8 cellular contexts compared by ENCODE assay signal in the genomic region with DNA sequence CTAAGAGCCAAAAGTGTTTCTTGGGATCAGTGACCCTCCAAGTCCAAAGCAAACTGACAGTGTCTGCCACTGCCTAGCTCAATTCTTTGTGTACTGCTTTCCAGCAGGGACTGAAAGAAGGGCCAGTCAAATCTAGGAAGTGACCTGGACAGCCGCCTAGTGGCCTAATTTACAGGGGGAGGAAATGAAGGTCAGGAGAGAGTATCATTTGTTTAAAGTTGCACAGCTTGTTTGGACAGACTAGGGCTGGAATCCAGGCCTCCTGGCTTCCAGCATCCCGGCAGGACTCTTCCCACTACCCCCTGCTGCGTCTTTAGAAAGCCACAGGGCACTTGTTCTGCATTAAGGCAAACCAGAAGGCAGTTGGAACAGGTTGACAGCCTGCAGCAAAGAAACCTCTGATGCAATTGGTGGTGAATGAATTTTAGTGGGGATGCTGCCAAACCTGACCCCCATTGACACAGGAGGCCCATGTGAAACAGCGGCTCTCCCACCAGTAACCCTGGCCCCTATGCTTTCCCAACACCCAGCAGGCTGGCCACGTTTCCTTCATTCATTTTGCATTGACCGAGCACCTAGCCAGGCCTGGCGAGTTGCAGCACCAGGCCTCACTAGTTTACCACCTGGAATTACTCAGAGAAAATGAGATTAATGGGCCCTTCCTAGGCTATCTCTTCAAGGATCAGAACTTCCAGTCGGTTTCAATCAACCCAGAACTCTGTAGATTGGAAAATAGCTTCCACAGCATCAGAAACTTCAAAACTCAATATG. TPM values are rescaled to one million over a fixed set of nuclear protein-coding genes. Genes with fewer than 3 reads are reported as not detected.
A peak's percentile ranks its signal among the peaks of the same experiment; 100 is the strongest.
DNase-seq lines count a peak whose midpoint lies in the region; ATAC-seq and TF ChIP-seq lines count a peak whose summit lies in the region.

No MANE protein-coding gene starts in this region.

- 37 to 83% methylated on average over 4 to 6 of the region's 8 CpGs for WGBS in gastroesophageal sphincter (ENCODE audit: low coverage in 1 of 2), 2 donors

- POLR2A ChIA-PET in RWPE1 (lab: Yijun Ruan, JAX; ENCODE audit: low non-redundant PET): no interaction called here
- POLR2A ChIA-PET in CD8-positive, alpha-beta memory T cell (lab: Charles Lee): no interaction called here

- no peaks in the 10 kb centered on the region for H3K9me3 Mint-ChIP-seq in CD8-positive, alpha-beta memory T cell

- H3K4me3 ChIP-seq in gastroesophageal sphincter: no peak overlapping the region
- H3K4me3 ChIP-seq in retinal pigment epithelial cell (ENCODE audit: low read length): no peak overlapping the region
- no peak overlapping the region for H3K4me3 ChIP-seq in CD8-positive, alpha-beta memory T cell (ENCODE audit: low read length)

- H3K36me3 Mint-ChIP-seq in CD8-positive, alpha-beta memory T cell: no peaks in the 10 kb centered on the region

- H3K27me3 ChIP-seq in gastroesophageal sphincter: no peaks in the 10 kb centered on the region
- H3K27me3 ChIP-seq in CD8-positive, alpha-beta memory T cell (ENCODE audit: insufficient read depth, low read length, poor library complexity, severe bottlenecking): no peaks in the 10 kb centered on the region

- no peak overlapping the region for H3K27ac Mint-ChIP-seq in CD8-positive, alpha-beta memory T cell

- H3K4me3 Mint-ChIP-seq in CD8-positive, alpha-beta memory T cell: no peak overlapping the region

- H3K27me3 Mint-ChIP-seq in CD8-positive, alpha-beta memory T cell: peaks cover 8 to 22% of the 10 kb centered on the region in 2 donors

- H3K27ac ChIP-seq in RWPE1: no peak overlapping the region
- peak overlapping the region in 3 of 4 donors; percentile 58 to 63 (median 59) for H3K27ac ChIP-seq in gastroesophageal sphincter
- no peak overlapping the region for H3K27ac ChIP-seq in CD8-positive, alpha-beta memory T cell (ENCODE audit: low read depth, low read length)

- ATAC-seq in gastroesophageal sphincter (peak; percentile 65), GM21619 (IDR thresholded peaks at IDR 0.05; ENCODE audit: unreplicated experiment) (no peak), HG02623 (IDR thresholded peaks at IDR 0.05; ENCODE audit: unreplicated experiment) (no peak)

- no peak for TF ChIP-seq POLR2A in gastroesophageal sphincter (IDR thresholded peaks at IDR 0.05)

- H3K36me3 ChIP-seq in gastroesophageal sphincter: no peaks in the 10 kb centered on the region
- H3K36me3 ChIP-seq in CD8-positive, alpha-beta memory T cell (ENCODE audit: insufficient read depth, low read length): no peaks in the 10 kb centered on the region

- peaks cover 0 to 22% (median 3%) of the 10 kb centered on the region in 3 donors for H3K4me1 ChIP-seq in gastroesophageal sphincter
- no peaks in the 10 kb centered on the region for H3K4me1 ChIP-seq in CD8-positive, alpha-beta memory T cell (ENCODE audit: insufficient read depth, low read length)

- TF ChIP-seq EP300 in gastroesophageal sphincter (IDR thresholded peaks at IDR 0.05): no peak

- H3K9me3 ChIP-seq in gastroesophageal sphincter: no peaks in the 10 kb centered on the region
- no peaks in the 10 kb centered on the region for H3K9me3 ChIP-seq in CD8-positive, alpha-beta memory T cell (ENCODE audit: low read length)

- no peaks in the 10 kb centered on the region for H3K4me1 Mint-ChIP-seq in CD8-positive, alpha-beta memory T cell

- TF ChIP-seq CTCF in RWPE1 (conservative IDR thresholded peaks at IDR 0.05; ENCODE audit: low read depth) (no peak), gastroesophageal sphincter (IDR thresholded peaks at IDR 0.05) (peak in 3 of 4 experiments; percentile 33 to 53 (median 47)), retinal pigment epithelial cell (conservative IDR thresholded peaks at IDR 0.05; ENCODE audit: low read depth, low read length) (peak; percentile 35)

- CTCF ChIA-PET in RWPE1 (lab: Yijun Ruan, JAX): interaction anchor here (0.5 to 0.6 kb wide), 4 partner anchors 41 to 70 kb away, joined by 3 to 4 read pairs (median 3); no protein-coding TSS in a partner anchor
- CTCF ChIA-PET in CD8-positive, alpha-beta memory T cell (lab: Charles Lee): no interaction called here

- DNase-seq in GM04504 (ENCODE audit: low read depth) (peak; percentile 53), RWPE1 (ENCODE audit: low spot score) (peak; percentile 15), retinal pigment epithelial cell (ENCODE audit: low read depth) (no peak), COLO668 (lab: John Stamatoyannopoulos, UW; ENCODE audit: unreplicated experiment) (no peak)
- no peak for DNase-seq in CD8-positive, alpha-beta memory T cell

RNA-seq across cellular contexts. Expression of a gene that starts 28.2 kb away (rescaled TPM):
- total RNA-seq in gastroesophageal sphincter: 10 to 100 TPM in 1 of 4 donors, 1 to 10 TPM in 3; 3.7 to 16.2 (median 6.7) TPM
- total RNA-seq in CD8-positive, alpha-beta memory T cell: under 1 TPM in 1 of 2 experiments, not detected in 1; 0.11 TPM
- polyA plus RNA-seq in CD8-positive, alpha-beta memory T cell: not detected

Comparison
In these comparisons a context has a peak if more than half of its experiments do, and no peak if none do; other contexts are left out.
1. DNase-seq: peak in GM04504 (single experiment) and RWPE1 (single experiment); none in retinal pigment epithelial cell (single experiment), CD8-positive, alpha-beta memory T cell (0 of 5) and COLO668 (single experiment).
2. H3K27ac ChIP-seq: peak in gastroesophageal sphincter (3 of 4); none in RWPE1 (single experiment) and CD8-positive, alpha-beta memory T cell (single experiment).
3. RNA of a gene that starts 28.2 kb away (total RNA-seq): 3.7 to 16.2 TPM in gastroesophageal sphincter; 0.11 TPM in CD8-positive, alpha-beta memory T cell; every median in the first group is over 4 times any median in the second.